In the genomic region with DNA sequence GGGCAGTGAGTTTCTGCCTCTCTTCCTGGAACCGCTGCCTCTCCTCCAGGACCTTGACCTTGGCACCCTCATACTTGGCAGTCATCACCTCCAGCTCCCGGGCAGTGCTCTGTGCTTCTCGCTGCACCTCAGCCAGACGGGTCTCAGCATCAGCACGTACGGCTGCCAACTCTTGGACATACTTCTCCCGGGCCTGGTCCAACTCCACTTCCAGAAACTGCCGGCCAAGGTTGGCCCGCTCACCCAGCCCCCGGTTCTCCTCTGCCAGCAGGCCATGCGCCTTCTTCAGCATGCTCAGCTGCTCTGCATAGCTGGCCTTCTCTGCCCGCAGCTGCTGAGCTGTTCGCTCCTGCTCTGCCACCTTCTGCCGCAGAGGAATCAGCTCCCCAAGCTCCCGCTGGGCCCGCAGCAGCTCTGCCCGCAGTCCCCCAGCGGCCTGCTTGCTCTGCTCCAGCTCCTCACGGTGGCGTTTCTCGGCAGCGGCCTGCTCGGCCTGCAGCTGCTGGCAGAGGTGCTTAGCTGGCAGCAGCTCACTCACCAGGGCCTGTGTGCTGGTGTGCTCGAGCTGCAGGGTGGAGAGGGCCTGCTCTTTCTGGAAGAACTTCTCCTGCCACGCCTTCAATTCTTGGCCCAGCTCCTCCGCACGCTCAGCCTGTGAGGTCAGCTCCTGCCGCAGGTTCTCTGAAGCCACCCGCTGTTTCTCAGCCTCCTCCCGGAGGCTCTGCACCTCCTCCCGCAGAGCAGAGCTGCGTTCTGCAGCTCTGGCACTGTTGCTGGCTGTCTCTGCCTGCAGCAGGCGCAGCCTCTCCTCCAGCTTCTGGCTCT, we compare ENCODE assay signal across 8 cellular contexts. TPM values are rescaled to one million over a fixed set of nuclear protein-coding genes. Genes with fewer than 3 reads are reported as not detected.
A peak's percentile ranks its signal among the peaks of the same experiment; 100 is the strongest.
DNase-seq lines count a peak whose midpoint lies in the region; ATAC-seq and TF ChIP-seq lines count a peak whose summit lies in the region.

No MANE protein-coding gene starts in this region.

- TF ChIP-seq CTCF in heart left ventricle (IDR thresholded peaks at IDR 0.05): peak in 2 of 12 donors; percentile 13 to 14

- no peak overlapping the region for H3K4me3 ChIP-seq in BLaER1
- no peak overlapping the region for H3K4me3 ChIP-seq in heart left ventricle

- peaks cover 99% of the 10 kb centered on the region for H4K20me1 ChIP-seq in BLaER1

- peaks cover 100% of the 10 kb centered on the region for H3K36me3 ChIP-seq in BLaER1
- H3K36me3 ChIP-seq in heart left ventricle: peaks cover 2 to 100% (median 99%) of the 10 kb centered on the region in 9 donors

- H3K4me2 ChIP-seq in BLaER1: peak overlapping the region; percentile 9

- intact Hi-C loops in heart left ventricle (cut with DNase I): loop anchor here in 1 of 10 donors (10.0 kb wide), 1 partner anchor 212 kb away; a partner anchor contains a TSS
- intact Hi-C loops in posterior cingulate gyrus (cut with DNase I): no loop called here

- peak overlapping the region; percentile 57; the same call in 1 of the 2 replicates for H3K9ac ChIP-seq in BLaER1

- ATAC-seq in heart left ventricle: peak; percentile 76 to 87 (median 82)
- ATAC-seq in HG02885 (IDR thresholded peaks at IDR 0.05; ENCODE audit: poor library complexity, unreplicated experiment): no peak

- peaks cover 37% of the 10 kb centered on the region for H3K4me1 ChIP-seq in BLaER1
- H3K4me1 ChIP-seq in heart left ventricle: peaks cover 6 to 53% (median 37%) of the 10 kb centered on the region in 12 donors

- WGBS in heart left ventricle, 4 donors: 32 to 49% (median 43%) methylated on average over 19 to 33 of the region's 33 CpGs

- H3K27me3 ChIP-seq in BLaER1 (no peaks in the 10 kb centered on the region), heart left ventricle (no peaks in the 10 kb centered on the region)

- DNase-seq in amygdala (lab: John Stamatoyannopoulos, UW) (peak in 43 of 56 donors; percentile 26 to 88 (median 69)), heart left ventricle (peak; percentile 74 to 90 (median 78)), posterior cingulate gyrus (peak; percentile 36 to 95 (median 63)), erythroblast (lab: John Stamatoyannopoulos, UW) (no peak), dermis blood vessel endothelial cell (no peak), UCSD-AML1 (lab: John Stamatoyannopoulos, UW; ENCODE audit: unreplicated experiment) (no peak)

- TF ChIP-seq POLR2A in heart left ventricle (IDR thresholded peaks at IDR 0.05): no peak
- TF ChIP-seq POLR2A in erythroblast (IDR thresholded peaks at IDR 0.05; ENCODE audit: low read length): no peak

- no peaks in the 10 kb centered on the region for H3K9me3 ChIP-seq in BLaER1
- no peaks in the 10 kb centered on the region for H3K9me3 ChIP-seq in heart left ventricle

- H3K27ac ChIP-seq in BLaER1 (peak overlapping the region; percentile 44), heart left ventricle (peak overlapping the region in 11 of 12 donors; percentile 7 to 71 (median 55))

RNA-seq across cellular contexts. Expression of a gene that starts 14.4 kb away (rescaled TPM):
- 10 to 100 TPM in 2 of 9 donors, 1 to 10 TPM in 7; 1.1 to 86.5 (median 5.1) TPM for total RNA-seq in heart left ventricle
- 1 to 10 TPM; 4.1 to 4.4 TPM for polyA plus RNA-seq in heart left ventricle
- 2.2 and 4.6 TPM in 2 replicates for total RNA-seq in dermis blood vessel endothelial cell

Comparison
In these comparisons a context has a peak if more than half of its experiments do, and no peak if none do; other contexts are left out.
1. DNase-seq: peak in amygdala (43 of 56), heart left ventricle (5 of 5) and posterior cingulate gyrus (10 of 10); none in erythroblast (0 of 2), dermis blood vessel endothelial cell (single experiment) and UCSD-AML1 (single experiment).